Comparison of ENCODE assay signal across 11 cellular contexts in genomic region chr17:77189148-77189547, GRCh38. TPM values are rescaled to one million over a fixed set of nuclear protein-coding genes. Genes with fewer than 3 reads are reported as not detected.
A peak's percentile ranks its signal among the peaks of the same experiment; 100 is the strongest.
DNase-seq lines count a peak whose midpoint lies in the region; ATAC-seq and TF ChIP-seq lines count a peak whose summit lies in the region.
"Had no signal": no experiment of that assay in that cellular context is flagged by ENCODE, and none has a peak within 500 bp of the region (broad histone marks: within the 10 kb centered on the region; RNA-seq: fewer than 3 reads in every experiment).

No MANE protein-coding gene starts in this region.

- peaks cover 66% of the 10 kb centered on the region for H3K79me2 ChIP-seq in OCI-LY7 (ENCODE audit: insufficient read depth, low read depth, low read length)

- no peaks in the 10 kb centered on the region for H3K9me3 Mint-ChIP-seq in naive thymus-derived CD4-positive, alpha-beta T cell

- no peak for TF ChIP-seq CTCF in GM13976 (IDR thresholded peaks at IDR 0.05; ENCODE audit: borderline replicate concordance, control extremely low read depth, extremely low read depth, insufficient read depth, missing control alignments)
- no peak for TF ChIP-seq CTCF in OCI-LY7 (conservative IDR thresholded peaks at IDR 0.05; ENCODE audit: low read length)
- no peak for TF ChIP-seq CTCF in uterus (IDR thresholded peaks at IDR 0.05)
- no peak for TF ChIP-seq CTCF in dorsolateral prefrontal cortex (IDR thresholded peaks at IDR 0.05 in 54 of 56, conservative IDR thresholded peaks at IDR 0.05 in 2 of 56; ENCODE audit: low read depth in 1 of 56, partially characterized antibody in 56 of 56)

- H4K20me1 ChIP-seq in OCI-LY7 (ENCODE audit: insufficient read depth, low read length) = peaks cover 26% of the 10 kb centered on the region

- no peak for TF ChIP-seq POLR2A in uterus (IDR thresholded peaks at IDR 0.05)

- H3K36me3 Mint-ChIP-seq in naive thymus-derived CD4-positive, alpha-beta T cell = peaks cover 13 to 35% (median 29%) of the 10 kb centered on the region in 5 donors

- H3K4me1 Mint-ChIP-seq in naive thymus-derived CD4-positive, alpha-beta T cell = peaks cover 15 to 47% (median 28%) of the 10 kb centered on the region in 7 donors

- peak overlapping the region in 8 of 10 donors; percentile 16 to 61 (median 38) for H3K4me3 Mint-ChIP-seq in naive thymus-derived CD4-positive, alpha-beta T cell

- H3K27me3 Mint-ChIP-seq in naive thymus-derived CD4-positive, alpha-beta T cell = no peaks in the 10 kb centered on the region

- CTCF ChIA-PET in OCI-LY7 (lab: Charles Lee; ENCODE audit: unreplicated experiment) = interaction anchor here (0.6 kb wide), 1 partner anchor 272 kb away, joined by 3 read pairs; no protein-coding TSS in a partner anchor
- CTCF ChIA-PET in naive thymus-derived CD4-positive, alpha-beta T cell (lab: Charles Lee) = no interaction called here

- DNase-seq in GM13976 (ENCODE audit: low spot score) (peak; percentile 70), OCI-LY7 (ENCODE audit: low spot score) (peak; percentile 27), anterior cingulate cortex (lab: John Stamatoyannopoulos, UW) (no peak), uterus (no peak), dorsolateral prefrontal cortex (no peak), HPDE6-E6E7 (ENCODE audit: extremely low spot score) (no peak)
- DNase-seq in naive thymus-derived CD4-positive, alpha-beta T cell = peak in 8 of 9 donors; percentile 3 to 39 (median 20)
- DNase-seq: DND-41, gastrocnemius medialis had no signal

- no TSS peak for BruUV-seq in OCI-LY7 (replicated peaks; lab: Mats Ljungman, UMichigan)

- H3K27ac ChIP-seq in OCI-LY7 (ENCODE audit: low read depth, low read length, poor library complexity, severe bottlenecking) (peak overlapping the region; percentile 45), uterus (no peak overlapping the region), dorsolateral prefrontal cortex (peak overlapping the region in 28 of 59 donors; percentile 2 to 82 (median 29))
- H3K27ac ChIP-seq in naive thymus-derived CD4-positive, alpha-beta T cell (ENCODE audit: low read depth, low read length) = peak overlapping the region; percentile 38
- H3K27ac ChIP-seq: vagina had no signal

- no peak overlapping the region for H2AFZ ChIP-seq in OCI-LY7 (ENCODE audit: low read length)

- H3K9me2 ChIP-seq in OCI-LY7 (ENCODE audit: insufficient read depth, low read length) = no peaks in the 10 kb centered on the region

- in situ Hi-C loops in GM13976 (cut with MboI; ENCODE audit: low sequenced_read_pairs, unreplicated experiment) = no loop called here

- H3K9me3 ChIP-seq in OCI-LY7 (ENCODE audit: low read length) = no peaks in the 10 kb centered on the region; the same call in 1 of the 2 replicates
- H3K9me3 ChIP-seq in naive thymus-derived CD4-positive, alpha-beta T cell (ENCODE audit: control insufficient read depth in 2 of 3, low read length in 3 of 3) = no peaks in the 10 kb centered on the region
- H3K9me3 ChIP-seq in uterus = no peaks in the 10 kb centered on the region
- H3K9me3 ChIP-seq: gastrocnemius medialis, vagina had no signal

- POLR2A ChIA-PET in OCI-LY7 (lab: Charles Lee) = interaction anchor here (0.7 to 1.0 kb wide), 2 partner anchors 18 to 38 kb away, joined by 4 to 5 read pairs; no protein-coding TSS in a partner anchor
- POLR2A ChIA-PET in naive thymus-derived CD4-positive, alpha-beta T cell (lab: Charles Lee) = no interaction called here

- peak; percentile 60 for ATAC-seq in GM21619 (IDR thresholded peaks at IDR 0.05; ENCODE audit: unreplicated experiment)
- peak; percentile 77 for ATAC-seq in naive thymus-derived CD4-positive, alpha-beta T cell
- ATAC-seq: gastrocnemius medialis had no signal

- peak overlapping the region; percentile 14 for H3K4me3 ChIP-seq in OCI-LY7 (ENCODE audit: low read depth, low read length, poor library complexity, severe bottlenecking)
- no peak overlapping the region for H3K4me3 ChIP-seq in naive thymus-derived CD4-positive, alpha-beta T cell (ENCODE audit: low read length)
- H3K4me3 ChIP-seq in uterus = no peak overlapping the region
- H3K4me3 ChIP-seq in dorsolateral prefrontal cortex = no peak overlapping the region
- H3K4me3 ChIP-seq: gastrocnemius medialis, vagina had no signal

- peak overlapping the region; percentile 27 to 91 (median 71) for H3K27ac Mint-ChIP-seq in naive thymus-derived CD4-positive, alpha-beta T cell

- peaks cover 91% of the 10 kb centered on the region for H3K36me3 ChIP-seq in OCI-LY7 (ENCODE audit: insufficient read depth, low read length)
- H3K36me3 ChIP-seq in naive thymus-derived CD4-positive, alpha-beta T cell (ENCODE audit: control insufficient read depth in 2 of 3, insufficient read depth in 3 of 3, low read length in 3 of 3) = peaks cover 0 to 32% (median 5%) of the 10 kb centered on the region in 3 experiments
- no peaks in the 10 kb centered on the region for H3K36me3 ChIP-seq in uterus

- H3K4me2 ChIP-seq in OCI-LY7 (ENCODE audit: low read length) = peak overlapping the region; percentile 59

- intact Hi-C loops in OCI-LY7 (cut with micrococcal nuclease; ENCODE audit: unreplicated experiment) = no loop called here
- intact Hi-C loops in naive thymus-derived CD4-positive, alpha-beta T cell (cut with micrococcal nuclease) = loop anchor here in 1 of 2 donors (5.0 to 10.0 kb wide), 2 partner anchors 42 to 46 kb away; no protein-coding TSS in a partner anchor
- intact Hi-C loops in uterus (cut with DNase I; ENCODE audit: low total_unique reads) = no loop called here
- intact Hi-C loops in dorsolateral prefrontal cortex (cut with DNase I) = loop anchor here in 1 of 2 donors (5.0 kb wide), 1 partner anchor 37 kb away; no protein-coding TSS in a partner anchor

- no peaks in the 10 kb centered on the region for H3K27me3 ChIP-seq in naive thymus-derived CD4-positive, alpha-beta T cell (ENCODE audit: control insufficient read depth in 2 of 2, insufficient read depth in 2 of 2, low read length in 2 of 2)
- no peaks in the 10 kb centered on the region for H3K27me3 ChIP-seq in uterus
- H3K27me3 ChIP-seq in dorsolateral prefrontal cortex = no peaks in the 10 kb centered on the region
- H3K27me3 ChIP-seq: gastrocnemius medialis, vagina had no signal

- peaks cover 52% of the 10 kb centered on the region for H3K4me1 ChIP-seq in OCI-LY7 (ENCODE audit: insufficient read depth, low read length, poor library complexity, severe bottlenecking)
- peaks cover 0 to 27% of the 10 kb centered on the region in 2 donors for H3K4me1 ChIP-seq in naive thymus-derived CD4-positive, alpha-beta T cell (ENCODE audit: control insufficient read depth in 2 of 2, insufficient read depth in 2 of 2, low read length in 2 of 2)
- no peaks in the 10 kb centered on the region for H3K4me1 ChIP-seq in uterus

RNA-seq across cellular contexts. Expression of gene SEC14L1, which starts 48.4 kb away (rescaled TPM):
- 123 and 137 TPM in 2 replicates for total RNA-seq in OCI-LY7 (2014; rRNA removed; shearing (Covaris generic))
- total RNA-seq in OCI-LY7 (2022) (227 and 321 TPM in 2 replicates), uterus (100 to 1,000 TPM in 1 of 4 donors, 10 to 100 TPM in 3; 38.2 to 128 (median 42.6) TPM), dorsolateral prefrontal cortex (100 to 1,000 TPM in 117 of 120 experiments, 10 to 100 TPM in 3; 93.3 to 297 (median 156) TPM)
- 100 to 1,000 TPM in 1 of 5 experiments, 10 to 100 TPM in 4; 25.0 to 103 (median 77.3) TPM for total RNA-seq in naive thymus-derived CD4-positive, alpha-beta T cell
- 1 to 10 TPM; 7.0 to 10.0 TPM for polyA plus RNA-seq in naive thymus-derived CD4-positive, alpha-beta T cell

Comparison
In these comparisons a context has a peak if more than half of its experiments do, and no peak if none do; other contexts are left out.
1. DNase-seq: peak in GM13976 (single experiment), OCI-LY7 (single experiment) and naive thymus-derived CD4-positive, alpha-beta T cell (8 of 9); none in anterior cingulate cortex (0 of 58), uterus (0 of 2), dorsolateral prefrontal cortex (0 of 10) and HPDE6-E6E7 (single experiment).
2. H3K27ac ChIP-seq: peak in OCI-LY7 (single experiment) and naive thymus-derived CD4-positive, alpha-beta T cell (single experiment); none in uterus (0 of 2).